In genomic region chr3:118946449-118946848, GRCh38 we compare ENCODE assay signal across 20 cellular contexts.
DNase-seq lines count a peak whose midpoint lies in the region; ATAC-seq, FAIRE-seq and TF ChIP-seq lines count a peak whose summit lies in the region.
"Had no signal": no experiment of that assay in that cellular context is flagged by ENCODE, and none has a peak within 500 bp of the region (broad histone marks: within the 10 kb centered on the region; RNA-seq: fewer than 3 reads in every experiment).

No MANE protein-coding gene starts in this region.

- H3K4me1 Mint-ChIP-seq in GM23338 (peaks cover 9% of the 10 kb centered on the region; the same call in 2 of the 3 replicates), neural progenitor cell (peaks cover 6% of the 10 kb centered on the region)

- TF ChIP-seq CTCF in GM23338 (conservative IDR thresholded peaks at IDR 0.05; ENCODE audit: low read depth in 2 of 2) (no peak), K562 (IDR thresholded peaks at IDR 0.05 in 2 of 3, conservative IDR thresholded peaks at IDR 0.05 in 1 of 3; ENCODE audit: insufficient read depth in 2 of 3, low read depth in 1 of 3, low read length in 3 of 3) (no peak), smooth muscle cell (IDR thresholded peaks at IDR 0.05; ENCODE audit: borderline replicate concordance, insufficient read depth, poor library complexity, severe bottlenecking) (no peak), neural progenitor cell (IDR thresholded peaks at IDR 0.05) (no peak)

- H3K4me3 ChIP-seq in GM23338, result no peak overlapping the region
- no peak overlapping the region for H3K4me3 ChIP-seq in K562
- no peak overlapping the region for H3K4me3 ChIP-seq in smooth muscle cell
- no peak overlapping the region for H3K4me3 ChIP-seq in neural progenitor cell
- H3K4me3 ChIP-seq: HAP-1 had no signal

- H3K27me3 Mint-ChIP-seq in GM23338 (ENCODE audit: insufficient read depth, low read depth, poor library complexity) (no peaks in the 10 kb centered on the region), neural progenitor cell (ENCODE audit: insufficient read depth, low read depth) (no peaks in the 10 kb centered on the region)

- H3K79me2 ChIP-seq in GM23338 (replicated peaks; ENCODE audit: insufficient read depth) (no peaks in the 10 kb centered on the region), K562 (ENCODE audit: control insufficient read depth, insufficient read depth, low read length) (no peaks in the 10 kb centered on the region), smooth muscle cell (ENCODE audit: low read depth) (no peaks in the 10 kb centered on the region), neural progenitor cell (ENCODE audit: low read depth) (no peaks in the 10 kb centered on the region)

- in situ Hi-C loops in K562 (cut with MboI), result no loop called here

- no peaks in the 10 kb centered on the region for H3K4me1 ChIP-seq in GM23338 (ENCODE audit: insufficient read depth)
- H3K4me1 ChIP-seq in K562 (replicated peaks in 1 of 2; ENCODE audit: control insufficient read depth in 2 of 2, insufficient read depth in 2 of 2, low read length in 2 of 2), result peaks cover 0 to 33% of the 10 kb centered on the region in 2 experiments
- peaks cover 9% of the 10 kb centered on the region for H3K4me1 ChIP-seq in smooth muscle cell (ENCODE audit: low read depth)
- peaks cover 26% of the 10 kb centered on the region for H3K4me1 ChIP-seq in neural progenitor cell
- H3K4me1 ChIP-seq: BE2C, HAP-1 had no signal

- no peak for TF ChIP-seq POLR2A in K562 (conservative IDR thresholded peaks at IDR 0.05)

- no peaks in the 10 kb centered on the region for H3K27me3 ChIP-seq in GM23338 (ENCODE audit: insufficient read depth)
- no peaks in the 10 kb centered on the region for H3K27me3 ChIP-seq in K562 (ENCODE audit: control insufficient read depth in 2 of 2, insufficient read depth in 2 of 2, low read length in 2 of 2)
- no peaks in the 10 kb centered on the region for H3K27me3 ChIP-seq in smooth muscle cell (ENCODE audit: low read depth)
- H3K27me3 ChIP-seq in neural progenitor cell, result no peaks in the 10 kb centered on the region

- DNase-seq in GM23338 (ENCODE audit: low spot score) (no peak), NCI-H82 treated with DMSO at 0.1 percent for 48 hours (lab: John Stamatoyannopoulos, UW; ENCODE audit: unreplicated experiment) (peak; percentile 83), K562 (ENCODE audit: extremely low read depth in 1 of 4, low spot score in 3 of 4) (no peak), smooth muscle cell (lab: John Stamatoyannopoulos, UW; ENCODE audit: unreplicated experiment) (no peak), neural progenitor cell (ENCODE audit: low spot score) (no peak), NCI-H2029 (lab: John Stamatoyannopoulos, UW) (no peak)
- DNase-seq: BE2C; CD4-positive, alpha-beta memory T cell; DMS153; DMS79 treated with DMSO at 0.1 percent for 48 hours; EL; GOT3 had no signal

- H3K4me2 ChIP-seq in GM23338 (no peak overlapping the region), K562 (ENCODE audit: insufficient read depth, low read length) (no peak overlapping the region), smooth muscle cell (no peak overlapping the region), neural progenitor cell (no peak overlapping the region)

- no peak for TF ChIP-seq RAD21 in K562 (CRISPR knock-in tag; conservative IDR thresholded peaks at IDR 0.05 in 1 of 2, IDR thresholded peaks at IDR 0.05 in 1 of 2)

- FAIRE-seq in K562 (lab: Jason Lieb, UNC), result no peak
- FAIRE-seq: A204.1, G401.6, GM12891, HepG2, HTR-8/SVneo had no signal

- H3K4me3 Mint-ChIP-seq in GM23338, result no peak overlapping the region
- H3K4me3 Mint-ChIP-seq in neural progenitor cell, result no peak overlapping the region
- H3K4me3 Mint-ChIP-seq: CD4-positive, alpha-beta memory T cell had no signal

- no peak overlapping the region for H3K27ac ChIP-seq in GM23338 (ENCODE audit: low read depth)
- no peak overlapping the region for H3K27ac ChIP-seq in K562 (ENCODE audit: extremely low read depth, low read depth, low read length)
- H3K27ac ChIP-seq in smooth muscle cell (ENCODE audit: low read depth), result peak overlapping the region; percentile 49
- H3K27ac ChIP-seq in neural progenitor cell, result no peak overlapping the region
- H3K27ac ChIP-seq: C4-2B had no signal

- H3K36me3 ChIP-seq in GM23338 (ENCODE audit: insufficient read depth) (no peaks in the 10 kb centered on the region), K562 (ENCODE audit: control insufficient read depth, insufficient read depth, low read length) (no peaks in the 10 kb centered on the region), smooth muscle cell (ENCODE audit: low read depth) (no peaks in the 10 kb centered on the region), neural progenitor cell (no peaks in the 10 kb centered on the region)
- H3K36me3 ChIP-seq: BE2C, HAP-1 had no signal

- no peaks in the 10 kb centered on the region for H3K9me2 ChIP-seq in GM23338 (ENCODE audit: insufficient read depth)

- H3K9ac ChIP-seq in K562 (ENCODE audit: insufficient read depth in 1 of 2, low read depth in 2 of 2, low read length in 2 of 2) (no peak overlapping the region), smooth muscle cell (ENCODE audit: low read depth) (no peak overlapping the region), neural progenitor cell (no peak overlapping the region)

- ATAC-seq in GM23338, result no peak
- no peak for ATAC-seq in K562
- no peak for ATAC-seq in GM21576 (IDR thresholded peaks at IDR 0.05; ENCODE audit: unreplicated experiment)
- ATAC-seq: HepG2 had no signal

- CTCF ChIA-PET in K562 (lab: Yijun Ruan, JAX; ENCODE audit: low intra/inter-chr PET ratio), result no interaction called here

- WGBS in K562 (ENCODE audit: insufficient coverage, low coverage, missing lambda C conversion rate), result 46% methylated on average over 4 of the region's 4 CpGs
- WGBS in smooth muscle cell (ENCODE audit: low lambda C conversion rate), result 31% methylated on average over 4 of the region's 4 CpGs

- H3K36me3 Mint-ChIP-seq in GM23338 (ENCODE audit: low read depth) (no peaks in the 10 kb centered on the region), neural progenitor cell (no peaks in the 10 kb centered on the region)
- H3K36me3 Mint-ChIP-seq: CD4-positive, alpha-beta memory T cell had no signal

- H3K9me3 Mint-ChIP-seq in GM23338 (no peaks in the 10 kb centered on the region), neural progenitor cell (no peaks in the 10 kb centered on the region)

- POLR2A ChIA-PET in K562 (lab: Yijun Ruan, JAX), result no interaction called here

- H3K9me3 ChIP-seq in K562 (replicated peaks; ENCODE audit: control insufficient read depth, insufficient read depth, low read depth, low read length) (no peaks in the 10 kb centered on the region), smooth muscle cell (replicated peaks; ENCODE audit: low read depth) (no peaks in the 10 kb centered on the region), neural progenitor cell (ENCODE audit: low read depth) (no peaks in the 10 kb centered on the region)
- H3K9me3 ChIP-seq: BE2C, HAP-1 had no signal

- H3K9me1 ChIP-seq in K562 (ENCODE audit: control insufficient read depth, insufficient read depth, low read length), result no peaks in the 10 kb centered on the region

- no TSS peak for BruUV-seq in K562 (replicated peaks; lab: Mats Ljungman, UMichigan)

- intact Hi-C loops in K562 (cut with micrococcal nuclease), result no loop called here

- H4K20me1 ChIP-seq in GM23338 (replicated peaks; ENCODE audit: insufficient read depth), result no peaks in the 10 kb centered on the region
- H4K20me1 ChIP-seq in K562 (replicated peaks; ENCODE audit: control insufficient read depth, insufficient read depth, low read length), result no peaks in the 10 kb centered on the region
- H4K20me1 ChIP-seq in smooth muscle cell (ENCODE audit: low read depth), result no peaks in the 10 kb centered on the region
- H4K20me1 ChIP-seq in neural progenitor cell (ENCODE audit: low read depth), result no peaks in the 10 kb centered on the region

- 0 out of 2 replicates have a peak overlapping the region, but pooled peaks have one; percentile 11 for H2AFZ ChIP-seq in GM23338
- H2AFZ ChIP-seq in K562 (ENCODE audit: low read depth, low read length), result peak overlapping the region; percentile 44; the same call in 1 of the 2 replicates
- H2AFZ ChIP-seq in smooth muscle cell (ENCODE audit: low read depth), result no peak overlapping the region
- no peak overlapping the region for H2AFZ ChIP-seq in neural progenitor cell (replicated peaks)

- no peak for TF ChIP-seq EP300 in K562 (IDR thresholded peaks at IDR 0.05; ENCODE audit: low read length)

- H3K27ac Mint-ChIP-seq in GM23338 (no peak overlapping the region), neural progenitor cell (no peak overlapping the region)
- H3K27ac Mint-ChIP-seq: CD4-positive, alpha-beta memory T cell had no signal

- H3F3A ChIP-seq in GM23338 (replicated peaks; ENCODE audit: low read depth) (no peaks in the 10 kb centered on the region), smooth muscle cell (ENCODE audit: low read depth) (no peaks in the 10 kb centered on the region), neural progenitor cell (ENCODE audit: low read depth) (peaks cover 6% of the 10 kb centered on the region)

TF ChIP-seq in K562, 482 proteins besides CTCF, POLR2A, EP300 and RAD21:
- TF ChIP-seq PHTF2 (CRISPR knock-in tag; IDR thresholded peaks at IDR 0.05) (no peak), SIX5 (IDR thresholded peaks at IDR 0.05; ENCODE audit: borderline replicate concordance in 1 of 2, insufficient read depth in 1 of 2, low read depth in 1 of 2, low read length in 2 of 2) (no peak), ARID2 (IDR thresholded peaks at IDR 0.05) (no peak)

Comparison
In these comparisons a context has a peak if more than half of its experiments do, and no peak if none do; other contexts are left out.
1. H2AFZ ChIP-seq: peak in GM23338 (single experiment) and K562 (single experiment); none in smooth muscle cell (single experiment) and neural progenitor cell (single experiment).